Comparison of ENCODE assay signal across 31 cellular contexts in genomic region chr15:85514413-85514812, GRCh38.
"Had no signal": no experiment of that assay in that cellular context is flagged by ENCODE, and none has a peak within 500 bp of the region (broad histone marks: within the 10 kb centered on the region; RNA-seq: fewer than 3 reads in every experiment).

No MANE protein-coding gene starts in this region.

- DNase-seq: activated CD4-positive, alpha-beta memory T cell treated with anti-CD3 and anti-CD28 coated beads for 36 hours; activated CD4-positive, alpha-beta T cell treated with anti-CD3 and anti-CD28 coated beads for 36 hours; activated CD4-positive, alpha-beta T cell treated with anti-CD3 and anti-CD28 coated beads, Interleukin-2, amount 10 ng/mL, durations not matched to agents 24 days and 14 days; activated CD4-positive, CD25-positive, alpha-beta regulatory T cell; activated CD4-positive, CD25-positive, alpha-beta regulatory T cell treated with anti-CD3 and anti-CD28 coated beads, Interleukin-2, amount 50 U/mL, for 72 hours; activated CD8-positive, alpha-beta memory T cell treated with anti-CD3 and anti-CD28 coated beads, Interleukin-2, amount 10 ng/mL, durations not matched to agents 7 days and 5 days; activated CD8-positive, alpha-beta memory T cell treated with anti-CD3 and anti-CD28 coated beads, Interleukin-2, amount 50 U/mL, for 4 hours; activated CD8-positive, alpha-beta T cell treated with anti-CD3 and anti-CD28 coated beads, Interleukin-2, amount 10 ng/mL, durations not matched to agents 7 days and 5 days; activated gamma-delta T cell; activated naive CD4-positive, alpha-beta T cell; activated naive CD4-positive, alpha-beta T cell treated with anti-CD3 and anti-CD28 coated beads, Interleukin-2, amount 10 ng/mL, durations not matched to agents 7 days and 5 days; activated naive CD8-positive, alpha-beta T cell treated with anti-CD3 and anti-CD28 coated beads, Interleukin-2, amount 10 ng/mL, durations not matched to agents 7 days and 5 days; activated T-cell treated with anti-CD3 and anti-CD28 coated beads, Interleukin-2, amount 50 U/mL, for 1 hour; activated T-cell treated with anti-CD3 and anti-CD28 coated beads, Interleukin-2, amount 50 U/mL, for 48 hours; cortex of kidney; dermis blood vessel endothelial cell; effector CD4-positive, alpha-beta T cell; effector memory CD8-positive, alpha-beta T cell; erythroblast; foreskin keratinocyte; gastrocnemius medialis; glutamatergic neuron; heart left ventricle; T-helper 2 cell had no signal

- ATAC-seq: activated CD4-positive, alpha-beta T cell treated with anti-CD3 and anti-CD28 coated beads for 36 hours; activated CD8-positive, alpha-beta memory T cell treated with anti-CD3 and anti-CD28 coated beads, Interleukin-2, amount 10 ng/mL, durations not matched to agents 7 days and 5 days; activated CD8-positive, alpha-beta T cell treated with anti-CD3 and anti-CD28 coated beads, Interleukin-2, amount 10 ng/mL, durations not matched to agents 7 days and 5 days; activated naive CD4-positive, alpha-beta T cell treated with anti-CD3 and anti-CD28 coated beads, Interleukin-2, amount 50 U/mL, for 72 hours; effector memory CD8-positive, alpha-beta T cell; foreskin keratinocyte; heart left ventricle had no signal

- H3K9me3 Mint-ChIP-seq: activated CD4-positive, alpha-beta memory T cell treated with anti-CD3 and anti-CD28 coated beads for 36 hours; activated naive CD4-positive, alpha-beta T cell treated with anti-CD3 and anti-CD28 coated beads, Interleukin-2, amount 10 ng/mL, durations not matched to agents 7 days and 5 days; activated naive CD4-positive, alpha-beta T cell treated with anti-CD3 and anti-CD28 coated beads, Interleukin-2, amount 50 U/mL, for 72 hours; activated naive CD8-positive, alpha-beta T cell treated with anti-CD3 and anti-CD28 coated beads, Interleukin-2, amount 10 ng/mL, durations not matched to agents 7 days and 5 days; activated T-helper 1 cell treated with anti-CD3 and anti-CD28 coated beads, Interleukin-12 subunit alpha, Interleukin-12 subunit beta, Interleukin-2, Interleukin-4 antibody, amounts not matched to agents 30 ng/mL and 10 ng/mL and 1 ng/mL, durations not matched to agents 14 hours and 24 hours and 36 hours; activated T-helper 2 cell treated with anti-CD3 and anti-CD28 coated beads, Interferon-gamma antibody, Interleukin-2, Interleukin-4, amounts not matched to agents 10 μg/mL and 5 μg/mL and 100 μg/mL, durations not matched to agents 14 hours and 24 hours and 36 hours; central memory CD8-positive, alpha-beta T cell; effector memory CD8-positive, alpha-beta T cell had no signal

- H3K27me3 Mint-ChIP-seq: activated CD4-positive, alpha-beta memory T cell treated with anti-CD3 and anti-CD28 coated beads for 36 hours; activated CD4-positive, alpha-beta T cell treated with anti-CD3 and anti-CD28 coated beads for 36 hours; activated CD4-positive, alpha-beta T cell treated with anti-CD3 and anti-CD28 coated beads, Interleukin-2, amount 10 ng/mL, durations not matched to agents 24 days and 14 days; activated CD8-positive, alpha-beta memory T cell treated with anti-CD3 and anti-CD28 coated beads, Interleukin-2, amount 10 ng/mL, durations not matched to agents 7 days and 5 days; activated naive CD4-positive, alpha-beta T cell treated with anti-CD3 and anti-CD28 coated beads, Interleukin-2, amount 10 ng/mL, durations not matched to agents 7 days and 5 days; activated naive CD8-positive, alpha-beta T cell treated with anti-CD3 and anti-CD28 coated beads, Interleukin-2, amount 10 ng/mL, durations not matched to agents 7 days and 5 days; central memory CD8-positive, alpha-beta T cell; effector memory CD8-positive, alpha-beta T cell had no signal

- H3K4me1 Mint-ChIP-seq: activated naive CD4-positive, alpha-beta T cell treated with anti-CD3 and anti-CD28 coated beads, Interleukin-2, amount 10 ng/mL, durations not matched to agents 7 days and 5 days had no signal

- H3K4me3 ChIP-seq: ascending aorta, cardiac muscle cell, esophagus muscularis mucosa, gastrocnemius medialis, heart left ventricle had no signal

- H3K36me3 Mint-ChIP-seq: activated CD4-positive, alpha-beta memory T cell treated with anti-CD3 and anti-CD28 coated beads for 36 hours had no signal

- H3K27me3 ChIP-seq: ascending aorta, cardiac muscle cell, esophagus muscularis mucosa, foreskin keratinocyte, gastrocnemius medialis, heart left ventricle had no signal

- H3K4me3 Mint-ChIP-seq: activated CD4-positive, alpha-beta memory T cell treated with anti-CD3 and anti-CD28 coated beads for 36 hours; activated CD4-positive, alpha-beta T cell treated with anti-CD3 and anti-CD28 coated beads for 36 hours; activated CD4-positive, alpha-beta T cell treated with anti-CD3 and anti-CD28 coated beads, Interleukin-2, amount 10 ng/mL, durations not matched to agents 24 days and 14 days; activated CD8-positive, alpha-beta memory T cell treated with anti-CD3 and anti-CD28 coated beads, Interleukin-2, amount 10 ng/mL, durations not matched to agents 7 days and 5 days; activated CD8-positive, alpha-beta T cell treated with anti-CD3 and anti-CD28 coated beads, Interleukin-2, amount 10 ng/mL, durations not matched to agents 7 days and 5 days; activated naive CD4-positive, alpha-beta T cell treated with anti-CD3 and anti-CD28 coated beads, Interleukin-2, amount 10 ng/mL, durations not matched to agents 7 days and 5 days; activated naive CD8-positive, alpha-beta T cell treated with anti-CD3 and anti-CD28 coated beads, Interleukin-2, amount 10 ng/mL, durations not matched to agents 7 days and 5 days; activated T-helper 1 cell treated with anti-CD3 and anti-CD28 coated beads, Interleukin-12 subunit alpha, Interleukin-12 subunit beta, Interleukin-2, Interleukin-4 antibody, amounts not matched to agents 30 ng/mL and 10 ng/mL and 1 ng/mL, durations not matched to agents 14 hours and 24 hours and 36 hours; central memory CD8-positive, alpha-beta T cell; effector memory CD8-positive, alpha-beta T cell had no signal

- H3K27ac ChIP-seq: ascending aorta, cardiac muscle cell, foreskin keratinocyte, gastrocnemius medialis had no signal

- H3K9me3 ChIP-seq: ascending aorta, esophagus muscularis mucosa, gastrocnemius medialis, heart left ventricle had no signal

- H3K36me3 ChIP-seq: ascending aorta, cardiac muscle cell, esophagus muscularis mucosa, gastrocnemius medialis had no signal

- H3K27ac Mint-ChIP-seq: activated CD4-positive, alpha-beta memory T cell treated with anti-CD3 and anti-CD28 coated beads for 36 hours; activated CD4-positive, alpha-beta T cell treated with anti-CD3 and anti-CD28 coated beads for 36 hours; activated CD4-positive, alpha-beta T cell treated with anti-CD3 and anti-CD28 coated beads, Interleukin-2, amount 10 ng/mL, durations not matched to agents 24 days and 14 days; activated CD8-positive, alpha-beta memory T cell treated with anti-CD3 and anti-CD28 coated beads, Interleukin-2, amount 10 ng/mL, durations not matched to agents 7 days and 5 days; activated CD8-positive, alpha-beta T cell treated with anti-CD3 and anti-CD28 coated beads, Interleukin-2, amount 10 ng/mL, durations not matched to agents 7 days and 5 days; activated naive CD4-positive, alpha-beta T cell treated with anti-CD3 and anti-CD28 coated beads, Interleukin-2, amount 10 ng/mL, durations not matched to agents 7 days and 5 days; activated naive CD4-positive, alpha-beta T cell treated with anti-CD3 and anti-CD28 coated beads, Interleukin-2, amount 50 U/mL, for 72 hours; activated naive CD8-positive, alpha-beta T cell treated with anti-CD3 and anti-CD28 coated beads, Interleukin-2, amount 10 ng/mL, durations not matched to agents 7 days and 5 days; activated T-helper 1 cell treated with anti-CD3 and anti-CD28 coated beads, Interleukin-12 subunit alpha, Interleukin-12 subunit beta, Interleukin-2, Interleukin-4 antibody, amounts not matched to agents 30 ng/mL and 10 ng/mL and 1 ng/mL, durations not matched to agents 14 hours and 24 hours and 36 hours; activated T-helper 2 cell treated with anti-CD3 and anti-CD28 coated beads, Interferon-gamma antibody, Interleukin-2, Interleukin-4, amounts not matched to agents 10 μg/mL and 5 μg/mL and 100 μg/mL, durations not matched to agents 14 hours and 24 hours and 36 hours; effector memory CD8-positive, alpha-beta T cell had no signal

- H3K4me1 ChIP-seq: ascending aorta had no signal
